2 cellular contexts compared by ENCODE assay signal in the genomic region with DNA sequence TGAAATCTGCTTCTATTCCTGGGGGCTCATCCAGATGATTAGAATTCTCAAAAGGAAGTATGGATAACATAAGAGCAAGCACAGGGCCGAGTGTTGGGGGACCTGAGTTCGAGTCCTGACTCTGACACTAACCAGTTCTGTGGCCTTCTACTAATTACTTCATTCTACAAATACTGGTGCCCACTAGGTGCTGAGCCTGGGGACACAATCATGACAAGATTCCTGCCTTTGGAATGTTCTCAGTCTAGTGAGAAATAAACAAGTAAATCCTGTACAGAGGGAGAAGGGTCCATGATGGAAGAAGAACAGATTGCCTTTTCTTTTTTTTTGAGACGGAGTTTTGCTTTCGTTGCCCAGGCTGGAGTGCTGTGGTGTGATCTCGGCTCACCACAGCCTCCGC.
TF ChIP-seq lines count a peak whose summit lies in the region.

No MANE protein-coding gene starts in this region.

TF ChIP-seq in IMR-90, 13 proteins besides CTCF, POLR2A, EP300 and RAD21 (continued from another document):
- no peak for TF ChIP-seq CEBPB (IDR thresholded peaks at IDR 0.05; ENCODE audit: low read depth, low read length)
- no peak for TF ChIP-seq MAFK (IDR thresholded peaks at IDR 0.05; ENCODE audit: low read depth, low read length)
- TF ChIP-seq SMC3 (IDR thresholded peaks at IDR 0.05; ENCODE audit: low read depth, low read length) = no peak
- TF ChIP-seq BHLHE40 (IDR thresholded peaks at IDR 0.05; ENCODE audit: low read depth, low read length) = no peak
- TF ChIP-seq FOS (IDR thresholded peaks at IDR 0.05; ENCODE audit: low read depth, low read length) = no peak
- no peak for TF ChIP-seq MXI1 (IDR thresholded peaks at IDR 0.05; ENCODE audit: borderline replicate concordance, low read depth, low read length)
- TF ChIP-seq RFX5 (IDR thresholded peaks at IDR 0.05; ENCODE audit: low read depth, low read length) = no peak
- TF ChIP-seq, protein P1, sequence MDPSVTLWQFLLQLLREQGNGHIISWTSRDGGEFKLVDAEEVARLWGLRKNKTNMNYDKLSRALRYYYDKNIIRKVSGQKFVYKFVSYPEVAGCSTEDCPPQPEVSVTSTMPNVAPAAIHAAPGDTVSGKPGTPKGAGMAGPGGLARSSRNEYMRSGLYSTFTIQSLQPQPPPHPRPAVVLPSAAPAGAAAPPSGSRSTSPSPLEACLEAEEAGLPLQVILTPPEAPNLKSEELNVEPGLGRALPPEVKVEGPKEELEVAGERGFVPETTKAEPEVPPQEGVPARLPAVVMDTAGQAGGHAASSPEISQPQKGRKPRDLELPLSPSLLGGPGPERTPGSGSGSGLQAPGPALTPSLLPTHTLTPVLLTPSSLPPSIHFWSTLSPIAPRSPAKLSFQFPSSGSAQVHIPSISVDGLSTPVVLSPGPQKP (IDR thresholded peaks at IDR 0.05; ENCODE audit: borderline replicate concordance, low read depth, low read length) = no peak
- TF ChIP-seq, protein P2, sequence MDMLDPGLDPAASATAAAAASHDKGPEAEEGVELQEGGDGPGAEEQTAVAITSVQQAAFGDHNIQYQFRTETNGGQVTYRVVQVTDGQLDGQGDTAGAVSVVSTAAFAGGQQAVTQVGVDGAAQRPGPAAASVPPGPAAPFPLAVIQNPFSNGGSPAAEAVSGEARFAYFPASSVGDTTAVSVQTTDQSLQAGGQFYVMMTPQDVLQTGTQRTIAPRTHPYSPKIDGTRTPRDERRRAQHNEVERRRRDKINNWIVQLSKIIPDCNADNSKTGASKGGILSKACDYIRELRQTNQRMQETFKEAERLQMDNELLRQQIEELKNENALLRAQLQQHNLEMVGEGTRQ (IDR thresholded peaks at IDR 0.05; ENCODE audit: low read depth, low read length) = no peak

TF ChIP-seq in HEK293T, 16 proteins besides CTCF, POLR2A, EP300 and RAD21 (continued from another document):
- TF ChIP-seq FOXA1 (IDR thresholded peaks at IDR 0.05) = no peak
- TF ChIP-seq TARDBP (IDR thresholded peaks at IDR 0.05) = no peak
- no peak for TF ChIP-seq ZNF384 (IDR thresholded peaks at IDR 0.05)
- TF ChIP-seq, protein P3, sequence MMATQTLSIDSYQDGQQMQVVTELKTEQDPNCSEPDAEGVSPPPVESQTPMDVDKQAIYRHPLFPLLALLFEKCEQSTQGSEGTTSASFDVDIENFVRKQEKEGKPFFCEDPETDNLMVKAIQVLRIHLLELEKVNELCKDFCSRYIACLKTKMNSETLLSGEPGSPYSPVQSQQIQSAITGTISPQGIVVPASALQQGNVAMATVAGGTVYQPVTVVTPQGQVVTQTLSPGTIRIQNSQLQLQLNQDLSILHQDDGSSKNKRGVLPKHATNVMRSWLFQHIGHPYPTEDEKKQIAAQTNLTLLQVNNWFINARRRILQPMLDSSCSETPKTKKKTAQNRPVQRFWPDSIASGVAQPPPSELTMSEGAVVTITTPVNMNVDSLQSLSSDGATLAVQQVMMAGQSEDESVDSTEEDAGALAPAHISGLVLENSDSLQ (IDR thresholded peaks at IDR 0.05) = no peak
- no peak for TF ChIP-seq FOXM1 (IDR thresholded peaks at IDR 0.05; ENCODE audit: borderline replicate concordance)
- TF ChIP-seq NFRKB (IDR thresholded peaks at IDR 0.05) = no peak
- no peak for TF ChIP-seq LEF1 (IDR thresholded peaks at IDR 0.05; ENCODE audit: borderline replicate concordance)
- TF ChIP-seq FOXK2 (IDR thresholded peaks at IDR 0.05) = no peak
- TF ChIP-seq CTBP1 (IDR thresholded peaks at IDR 0.05; ENCODE audit: borderline replicate concordance) = no peak
- TF ChIP-seq L3MBTL2 (conservative IDR thresholded peaks at IDR 0.05) = no peak
